ENCODE assay signal across 10 cellular contexts in genomic region chrX:67545772-67546495, GRCh38. TPM values are rescaled to one million over a fixed set of nuclear protein-coding genes. Genes with fewer than 3 reads are reported as not detected.
DNase-seq lines count a peak whose midpoint lies in the region; ATAC-seq, FAIRE-seq and TF ChIP-seq lines count a peak whose summit lies in the region.
"Had no signal": no experiment of that assay in that cellular context is flagged by ENCODE, and none has a peak within 500 bp of the region (broad histone marks: within the 10 kb centered on the region; RNA-seq: fewer than 3 reads in every experiment).

No MANE protein-coding gene starts in this region.

- peak overlapping the region; percentile 80 to 88 (median 82) for H3K27ac ChIP-seq in gastrocnemius medialis

- DNase-seq in H54 (ENCODE audit: insufficient read length, low spot score) (peak; percentile 16), WTC11 (ENCODE audit: low spot score) (peak; percentile 28), hepatic stellate cell (ENCODE audit: low spot score) (peak; percentile 31), gastrocnemius medialis (no peak), SIG-M5 (lab: John Stamatoyannopoulos, UW) (no peak)
- DNase-seq in stimulated activated CD8-positive, alpha-beta memory T cell treated with anti-CD3 and anti-CD28 coated beads, Interleukin-4, amount 100 ng/mL, for 48 hours: no peak
- DNase-seq: activated CD4-positive, CD25-positive, alpha-beta regulatory T cell treated with anti-CD3 and anti-CD28 coated beads, Interleukin-2, amount 50 U/mL, for 72 hours had no signal

- H3K4me3 Mint-ChIP-seq in WTC11: peak overlapping the region; percentile 82
- H3K4me3 Mint-ChIP-seq: natural killer cell treated with Interleukin-12 subunit alpha and Interleukin-12 subunit beta and Interleukin-15 and Interleukin-18, amount 100 ng/mL, for 72 hours had no signal

- FAIRE-seq in H54 (lab: Jason Lieb, UNC): no peak

- no peak overlapping the region for H3K27ac Mint-ChIP-seq in WTC11
- H3K27ac Mint-ChIP-seq: natural killer cell treated with Interleukin-12 subunit alpha and Interleukin-12 subunit beta and Interleukin-15 and Interleukin-18, amount 100 ng/mL, for 72 hours had no signal

- H3K4me1 ChIP-seq in gastrocnemius medialis: peaks cover 0 to 7% of the 10 kb centered on the region in 2 donors

- TF ChIP-seq POLR2A in H54 (IDR thresholded peaks at IDR 0.05; ENCODE audit: low read depth, low read length) (no peak), gastrocnemius medialis (IDR thresholded peaks at IDR 0.05) (no peak)

- peaks cover 16% of the 10 kb centered on the region for H3K27me3 Mint-ChIP-seq in WTC11 (ENCODE audit: low read depth)

- POLR2A ChIA-PET in WTC11 (lab: Charles Lee): no interaction called here

- no peaks in the 10 kb centered on the region for H3K36me3 Mint-ChIP-seq in WTC11
- H3K36me3 Mint-ChIP-seq: natural killer cell treated with Interleukin-12 subunit alpha and Interleukin-12 subunit beta and Interleukin-15 and Interleukin-18, amount 100 ng/mL, for 72 hours had no signal

- no peak for TF ChIP-seq CTCF in WTC11 (IDR thresholded peaks at IDR 0.05)
- no peak for TF ChIP-seq CTCF in gastrocnemius medialis (IDR thresholded peaks at IDR 0.05 in 4 of 5, conservative IDR thresholded peaks at IDR 0.05 in 1 of 5)

- H3K4me1 Mint-ChIP-seq in WTC11: peaks cover 42% of the 10 kb centered on the region

- peak overlapping the region; percentile 57 to 72 (median 67) for H3K4me3 ChIP-seq in gastrocnemius medialis

- CTCF ChIA-PET in WTC11 (lab: Charles Lee): interaction anchor here (1.2 kb wide), 2 partner anchors 9 to 172 kb away, joined by 3 to 4 read pairs; no protein-coding TSS in a partner anchor

- intact Hi-C loops in gastrocnemius medialis (cut with DNase I; ENCODE audit: low total_unique reads): loop anchor here (5.0 kb wide), 3 partner anchors 176 to 661 kb away; no protein-coding TSS in a partner anchor

- H3K9me3 ChIP-seq in gastrocnemius medialis: no peaks in the 10 kb centered on the region

- H3K9me3 Mint-ChIP-seq in WTC11: no peaks in the 10 kb centered on the region
- H3K9me3 Mint-ChIP-seq: natural killer cell treated with Interleukin-12 subunit alpha and Interleukin-12 subunit beta and Interleukin-15 and Interleukin-18, amount 100 ng/mL, for 72 hours had no signal

- ATAC-seq in WTC11: peak; percentile 6; the same call in 1 of the 2 replicates
- peak; percentile 35 to 41 for ATAC-seq in gastrocnemius medialis
- no peak for ATAC-seq in GM19395 (IDR thresholded peaks at IDR 0.05; ENCODE audit: unreplicated experiment)
- ATAC-seq in GM18502 (IDR thresholded peaks at IDR 0.05; ENCODE audit: poor library complexity, unreplicated experiment): no peak

- peaks cover 0 to 5% (median 0%) of the 10 kb centered on the region in 3 donors for H3K27me3 ChIP-seq in gastrocnemius medialis

- in situ Hi-C loops in gastrocnemius medialis (cut with MboI; ENCODE audit: low sequenced_read_pairs in 4 of 4): loop anchor here in 1 of 4 donors (25.0 kb wide), 1 partner anchor 166 kb away; no protein-coding TSS in a partner anchor

- no peaks in the 10 kb centered on the region for H3K36me3 ChIP-seq in gastrocnemius medialis

TF ChIP-seq in WTC11, 78 proteins besides CTCF, POLR2A, EP300 and RAD21:
- TF ChIP-seq, protein P1, sequence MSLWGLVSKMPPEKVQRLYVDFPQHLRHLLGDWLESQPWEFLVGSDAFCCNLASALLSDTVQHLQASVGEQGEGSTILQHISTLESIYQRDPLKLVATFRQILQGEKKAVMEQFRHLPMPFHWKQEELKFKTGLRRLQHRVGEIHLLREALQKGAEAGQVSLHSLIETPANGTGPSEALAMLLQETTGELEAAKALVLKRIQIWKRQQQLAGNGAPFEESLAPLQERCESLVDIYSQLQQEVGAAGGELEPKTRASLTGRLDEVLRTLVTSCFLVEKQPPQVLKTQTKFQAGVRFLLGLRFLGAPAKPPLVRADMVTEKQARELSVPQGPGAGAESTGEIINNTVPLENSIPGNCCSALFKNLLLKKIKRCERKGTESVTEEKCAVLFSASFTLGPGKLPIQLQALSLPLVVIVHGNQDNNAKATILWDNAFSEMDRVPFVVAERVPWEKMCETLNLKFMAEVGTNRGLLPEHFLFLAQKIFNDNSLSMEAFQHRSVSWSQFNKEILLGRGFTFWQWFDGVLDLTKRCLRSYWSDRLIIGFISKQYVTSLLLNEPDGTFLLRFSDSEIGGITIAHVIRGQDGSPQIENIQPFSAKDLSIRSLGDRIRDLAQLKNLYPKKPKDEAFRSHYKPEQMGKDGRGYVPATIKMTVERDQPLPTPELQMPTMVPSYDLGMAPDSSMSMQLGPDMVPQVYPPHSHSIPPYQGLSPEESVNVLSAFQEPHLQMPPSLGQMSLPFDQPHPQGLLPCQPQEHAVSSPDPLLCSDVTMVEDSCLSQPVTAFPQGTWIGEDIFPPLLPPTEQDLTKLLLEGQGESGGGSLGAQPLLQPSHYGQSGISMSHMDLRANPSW (CRISPR knock-in tag; conservative IDR thresholded peaks at IDR 0.05; ENCODE audit: low read depth): no peak
- TF ChIP-seq TP53 (CRISPR knock-in tag; IDR thresholded peaks at IDR 0.05) (no peak), EMX1 (CRISPR knock-in tag; IDR thresholded peaks at IDR 0.05) (no peak), ZNF263 (CRISPR knock-in tag; IDR thresholded peaks at IDR 0.05; ENCODE audit: low read depth) (no peak), SMAD3 (CRISPR knock-in tag; IDR thresholded peaks at IDR 0.05; ENCODE audit: borderline replicate concordance) (no peak)

RNA-seq across cellular contexts. Expression of gene AR, which starts 2.1 kb away (rescaled TPM):
- total RNA-seq in WTC11 (2021) (8.5 to 10.3 TPM (median 9.5 TPM) in 3 replicates), gastrocnemius medialis (1 to 10 TPM; 6.8 to 9.9 (median 8.2) TPM)
- total RNA-seq: natural killer cell treated with Interleukin-12 subunit alpha and Interleukin-12 subunit beta and Interleukin-15 and Interleukin-18, amount 100 ng/mL, for 72 hours had no signal

Comparison
In these comparisons a context has a peak if more than half of its experiments do, and no peak if none do; other contexts are left out.
1. DNase-seq: peak in H54 (single experiment), WTC11 (single experiment) and hepatic stellate cell (single experiment); none in gastrocnemius medialis (0 of 2), SIG-M5 (single experiment) and stimulated activated CD8-positive, alpha-beta memory T cell treated with anti-CD3 and anti-CD28 coated beads, Interleukin-4, amount 100 ng/mL, for 48 hours (single experiment).
2. ATAC-seq: peak in WTC11 (single experiment) and gastrocnemius medialis (2 of 2); none in GM19395 (single experiment) and GM18502 (single experiment).